In genomic region chr16:84277244-84277823, GRCh38 we compare ENCODE assay signal across 8 cellular contexts. TPM values are rescaled to one million over a fixed set of nuclear protein-coding genes. Genes with fewer than 3 reads are reported as not detected.
A peak's percentile ranks its signal among the peaks of the same experiment; 100 is the strongest.
DNase-seq lines count a peak whose midpoint lies in the region; ATAC-seq, FAIRE-seq and TF ChIP-seq lines count a peak whose summit lies in the region.

No MANE protein-coding gene starts in this region.

- H4K12ac ChIP-seq in trophoblast cell (ENCODE audit: low read depth, low read length), result no peak overlapping the region

- no peak overlapping the region for H3K4me3 Mint-ChIP-seq in CD4-positive, CD25-positive, alpha-beta regulatory T cell

- WGBS in trophoblast cell (ENCODE audit: extremely low coverage, insufficient coverage, insufficient read length), result no CpG with 5 or more reads among the region's 10 CpGs
- WGBS in upper lobe of left lung, 2 donors, result 31 to 35% methylated on average over 10 of the region's 10 CpGs

- H3K14ac ChIP-seq in trophoblast cell (ENCODE audit: low read length), result no peak overlapping the region

- no peak overlapping the region for H2BK120ac ChIP-seq in trophoblast cell (ENCODE audit: insufficient read depth, low read length, poor library complexity)

- H3K4ac ChIP-seq in trophoblast cell (ENCODE audit: low read depth, low read length), result no peak overlapping the region

- TF ChIP-seq POLR2A in upper lobe of left lung (IDR thresholded peaks at IDR 0.05), result no peak

- H3K9me3 Mint-ChIP-seq in CD4-positive, CD25-positive, alpha-beta regulatory T cell, result no peaks in the 10 kb centered on the region

- no peaks in the 10 kb centered on the region for H3K4me1 ChIP-seq in CD4-positive, CD25-positive, alpha-beta regulatory T cell (ENCODE audit: control insufficient read depth, insufficient read depth, low read length, poor library complexity, severe bottlenecking)
- H3K4me1 ChIP-seq in trophoblast cell (ENCODE audit: control insufficient read depth in 1 of 2, insufficient read depth in 2 of 2, low read length in 2 of 2) (no peaks in the 10 kb centered on the region), upper lobe of left lung (peaks cover 0 to 4% (median 0%) of the 10 kb centered on the region in 4 donors)

- H2BK12ac ChIP-seq in trophoblast cell (ENCODE audit: low read length), result no peak overlapping the region

- no peak for TF ChIP-seq EP300 in upper lobe of left lung (IDR thresholded peaks at IDR 0.05)

- H3K18ac ChIP-seq in trophoblast cell (ENCODE audit: low read length), result no peak overlapping the region

- H3K4me2 ChIP-seq in trophoblast cell (ENCODE audit: low read length), result no peak overlapping the region

- TF ChIP-seq CTCF in HFF-Myc (IDR thresholded peaks at IDR 0.05; ENCODE audit: low read depth, low read length, missing control alignments) (peak; percentile 90), upper lobe of left lung (IDR thresholded peaks at IDR 0.05) (peak; percentile 70 to 85 (median 78))

- H3K27me3 Mint-ChIP-seq in CD4-positive, CD25-positive, alpha-beta regulatory T cell, result peaks cover 6% of the 10 kb centered on the region

- no peak overlapping the region for H2BK5ac ChIP-seq in trophoblast cell (ENCODE audit: low read depth, low read length, poor library complexity)

- H3K36me3 ChIP-seq in CD4-positive, CD25-positive, alpha-beta regulatory T cell (ENCODE audit: control insufficient read depth, insufficient read depth, low read length), result no peaks in the 10 kb centered on the region
- no peaks in the 10 kb centered on the region for H3K36me3 ChIP-seq in trophoblast cell (ENCODE audit: control insufficient read depth in 1 of 2, insufficient read depth in 2 of 2, low read length in 2 of 2)
- no peaks in the 10 kb centered on the region for H3K36me3 ChIP-seq in upper lobe of left lung

- H4K8ac ChIP-seq in trophoblast cell (ENCODE audit: low read depth, low read length), result no peak overlapping the region

- H3K27ac ChIP-seq in CD4-positive, CD25-positive, alpha-beta regulatory T cell (ENCODE audit: insufficient read depth, low read length, poor library complexity, severe bottlenecking), result no peak overlapping the region
- no peak overlapping the region for H3K27ac ChIP-seq in trophoblast cell (ENCODE audit: low read depth, low read length)
- H3K27ac ChIP-seq in upper lobe of left lung, result no peak overlapping the region

- no peaks in the 10 kb centered on the region for H3K36me3 Mint-ChIP-seq in CD4-positive, CD25-positive, alpha-beta regulatory T cell

- H3K9me3 ChIP-seq in CD4-positive, CD25-positive, alpha-beta regulatory T cell (ENCODE audit: control insufficient read depth in 2 of 2, low read length in 2 of 2), result no peaks in the 10 kb centered on the region
- H3K9me3 ChIP-seq in trophoblast cell (ENCODE audit: insufficient read depth, low read depth, low read length) (peaks cover 3% of the 10 kb centered on the region), upper lobe of left lung (no peaks in the 10 kb centered on the region)

- H4K91ac ChIP-seq in trophoblast cell (ENCODE audit: low read depth, low read length), result no peak overlapping the region

- no peak overlapping the region for H3K23ac ChIP-seq in trophoblast cell (ENCODE audit: low read length)

- H3K9ac ChIP-seq in trophoblast cell (ENCODE audit: low read length), result no peak overlapping the region

- no peak overlapping the region for H2AFZ ChIP-seq in trophoblast cell (ENCODE audit: insufficient read depth, low read length, poor library complexity)

- H3K79me2 ChIP-seq in trophoblast cell (ENCODE audit: control insufficient read depth, insufficient read depth, low read length, poor library complexity), result no peaks in the 10 kb centered on the region

- no peaks in the 10 kb centered on the region for H3K4me1 Mint-ChIP-seq in CD4-positive, CD25-positive, alpha-beta regulatory T cell

- H3K4me3 ChIP-seq in CD4-positive, CD25-positive, alpha-beta regulatory T cell (ENCODE audit: low read depth, low read length), result no peak overlapping the region
- no peak overlapping the region for H3K4me3 ChIP-seq in HFF-Myc (replicated peaks; ENCODE audit: low read depth, low read length)
- H3K4me3 ChIP-seq in trophoblast cell (ENCODE audit: low read depth, low read length), result no peak overlapping the region
- H3K4me3 ChIP-seq in upper lobe of left lung, result no peak overlapping the region

- no peak for FAIRE-seq in frontal cortex (lab: Jason Lieb, UNC)

- peak; percentile 52 to 53 for ATAC-seq in CD4-positive, CD25-positive, alpha-beta regulatory T cell (ENCODE audit: low read depth in 2 of 2)
- ATAC-seq in upper lobe of left lung (ENCODE audit: low FRiP score in 2 of 2) (peak; percentile 69 to 83), HG02981 (IDR thresholded peaks at IDR 0.05; ENCODE audit: unreplicated experiment) (no peak)

- H3K27me3 ChIP-seq in CD4-positive, CD25-positive, alpha-beta regulatory T cell (ENCODE audit: control insufficient read depth, insufficient read depth, low read length), result no peaks in the 10 kb centered on the region
- H3K27me3 ChIP-seq in trophoblast cell (ENCODE audit: insufficient read depth, low read length) (no peaks in the 10 kb centered on the region), upper lobe of left lung (no peaks in the 10 kb centered on the region)

- peak; percentile 42 to 63 (median 48) for DNase-seq in CD4-positive, CD25-positive, alpha-beta regulatory T cell
- DNase-seq in HFF-Myc (ENCODE audit: extremely low read depth, low read depth) (no peak), RPMI8226 (peak; percentile 53), frontal cortex (ENCODE audit: low spot score in 2 of 2) (peak; percentile 40 to 60), trophoblast cell (peak; percentile 46 to 80), upper lobe of left lung (peak; percentile 64 to 82)
- peak; percentile 57 for DNase-seq in activated T-helper 9 cell treated with anti-CD3 and anti-CD28 coated beads, Interleukin-2, amount 50 U/mL, for 16 hours (ENCODE audit: low read depth)

- no peak overlapping the region for H2AK5ac ChIP-seq in trophoblast cell (ENCODE audit: low read length)

- no peak overlapping the region for H3K27ac Mint-ChIP-seq in CD4-positive, CD25-positive, alpha-beta regulatory T cell

- no peaks in the 10 kb centered on the region for H3K79me1 ChIP-seq in trophoblast cell (ENCODE audit: low read length)

RNA-seq across cellular contexts. Expression of gene WFDC1, which starts 17.3 kb away (rescaled TPM):
- total RNA-seq in CD4-positive, CD25-positive, alpha-beta regulatory T cell, result not detected
- not detected for polyA plus RNA-seq in CD4-positive, CD25-positive, alpha-beta regulatory T cell
- total RNA-seq in frontal cortex (0.82 TPM), upper lobe of left lung (10 to 100 TPM in 3 of 6 donors, 1 to 10 TPM in 3; 3.5 to 63.0 (median 10.2) TPM)
- polyA plus RNA-seq in trophoblast cell (2013), result 0.29 and 0.42 TPM in 2 replicates

RNA-seq across cellular contexts. Expression of gene KCNG4, which starts 37.5 kb away (rescaled TPM):
- total RNA-seq in CD4-positive, CD25-positive, alpha-beta regulatory T cell, result not detected
- polyA plus RNA-seq in CD4-positive, CD25-positive, alpha-beta regulatory T cell, result not detected
- total RNA-seq in frontal cortex, result not detected
- polyA plus RNA-seq in trophoblast cell (2013), result not detected in 2 replicates
- total RNA-seq in upper lobe of left lung, result not detected
